Comparison of ENCODE assay signal across 1 cellular context in the genomic region with DNA sequence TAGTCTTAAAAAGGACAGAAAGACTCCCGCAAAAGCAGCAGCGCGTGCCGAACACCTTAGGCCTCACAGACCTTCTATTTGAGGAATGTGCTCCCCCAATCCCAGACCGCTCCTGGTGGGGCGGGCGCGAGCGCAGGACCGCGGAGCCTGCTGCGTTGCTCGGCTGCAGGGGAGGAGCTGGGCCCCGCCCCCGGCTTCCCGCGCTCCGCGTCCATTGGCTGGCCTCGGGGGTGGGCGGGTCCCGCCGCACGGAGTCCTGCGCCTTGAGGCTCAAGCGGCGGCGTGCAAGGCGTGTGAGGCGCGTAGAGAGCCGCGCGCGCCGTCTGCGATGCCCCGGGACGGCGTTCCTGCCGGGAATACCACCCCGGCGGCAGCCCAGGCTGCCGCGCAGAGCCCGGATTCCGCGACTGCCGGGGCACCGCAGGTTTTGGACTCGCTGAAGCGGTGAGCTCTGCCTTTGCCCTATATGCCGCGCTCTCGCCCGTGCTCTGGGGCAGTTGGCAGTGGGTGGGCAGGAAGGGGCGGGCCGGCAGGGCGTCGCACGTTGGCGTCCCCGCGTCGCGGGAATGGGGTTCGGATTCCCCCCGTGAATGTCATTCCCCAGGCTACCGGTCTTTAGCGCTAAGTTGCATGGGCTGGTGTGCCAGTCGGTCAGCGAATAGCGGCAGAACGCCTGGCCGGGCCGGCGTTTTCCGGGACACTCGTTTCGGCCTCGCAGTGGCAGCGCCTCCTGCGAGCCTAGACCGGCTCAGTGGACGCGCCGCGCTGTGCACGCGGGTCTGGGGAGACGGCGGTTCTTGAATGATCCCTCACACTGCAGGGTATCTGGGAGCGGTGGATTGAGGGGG.
A peak's percentile ranks its signal among the peaks of the same experiment; 100 is the strongest.
TF ChIP-seq lines count a peak whose summit lies in the region.

No MANE protein-coding gene starts in this region.

TF ChIP-seq in HepG2, 621 proteins besides CTCF, POLR2A, EP300 and RAD21 (continued from another document and continues in another):
- peak; percentile 23; the same call in 1 of the 2 replicates for TF ChIP-seq THAP9 (CRISPR knock-in tag; IDR thresholded peaks at IDR 0.05; ENCODE audit: borderline replicate concordance)
- TF ChIP-seq ZNF543 (CRISPR knock-in tag; IDR thresholded peaks at IDR 0.05), result peak; percentile 77
- no peak for TF ChIP-seq KIAA2018 (CRISPR knock-in tag; IDR thresholded peaks at IDR 0.05; ENCODE audit: borderline replicate concordance)
- TF ChIP-seq CBX1 (IDR thresholded peaks at IDR 0.05; ENCODE audit: low read depth), result peak; percentile 71
- TF ChIP-seq NCOA5 (CRISPR knock-in tag; IDR thresholded peaks at IDR 0.05), result no peak
- TF ChIP-seq TFE3 (CRISPR knock-in tag; IDR thresholded peaks at IDR 0.05), result peak; percentile 64; the same call in 1 of the 2 replicates
- TF ChIP-seq ZNF253 (CRISPR knock-in tag; IDR thresholded peaks at IDR 0.05; ENCODE audit: borderline replicate concordance), result 0 out of 2 replicates have a peak, but pooled peaks have one; percentile 34
- peak; percentile 92 for TF ChIP-seq ZMAT3 (CRISPR knock-in tag; conservative IDR thresholded peaks at IDR 0.05)
- TF ChIP-seq, protein P1, sequence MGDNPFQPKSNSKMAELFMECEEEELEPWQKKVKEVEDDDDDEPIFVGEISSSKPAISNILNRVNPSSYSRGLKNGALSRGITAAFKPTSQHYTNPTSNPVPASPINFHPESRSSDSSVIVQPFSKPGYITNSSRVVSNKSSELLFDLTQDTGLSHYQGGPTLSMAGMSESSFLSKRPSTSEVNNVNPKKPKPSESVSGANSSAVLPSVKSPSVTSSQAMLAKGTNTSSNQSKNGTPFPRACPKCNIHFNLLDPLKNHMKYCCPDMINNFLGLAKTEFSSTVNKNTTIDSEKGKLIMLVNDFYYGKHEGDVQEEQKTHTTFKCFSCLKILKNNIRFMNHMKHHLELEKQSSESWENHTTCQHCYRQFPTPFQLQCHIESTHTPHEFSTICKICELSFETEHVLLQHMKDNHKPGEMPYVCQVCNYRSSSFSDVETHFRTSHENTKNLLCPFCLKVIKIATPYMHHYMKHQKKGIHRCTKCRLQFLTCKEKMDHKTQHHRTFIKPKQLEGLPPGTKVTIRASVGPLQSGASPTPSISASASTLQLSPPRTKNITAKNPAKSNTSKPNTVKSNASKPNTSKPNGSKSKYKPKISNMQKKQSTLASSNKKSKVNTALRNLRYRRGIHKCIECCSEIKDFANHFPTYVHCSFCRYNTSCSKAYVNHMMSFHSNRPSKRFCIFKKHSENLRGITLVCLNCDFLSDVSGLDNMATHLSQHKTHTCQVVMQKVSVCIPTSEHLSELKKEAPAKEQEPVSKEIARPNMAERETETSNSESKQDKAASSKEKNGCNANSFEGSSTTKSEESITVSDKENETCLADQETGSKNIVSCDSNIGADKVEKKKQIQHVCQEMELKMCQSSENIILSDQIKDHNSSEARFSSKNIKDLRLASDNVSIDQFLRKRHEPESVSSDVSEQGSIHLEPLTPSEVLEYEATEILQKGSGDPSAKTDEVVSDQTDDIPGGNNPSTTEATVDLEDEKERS (CRISPR knock-in tag; IDR thresholded peaks at IDR 0.05), result no peak
- no peak; the same call in 1 of the 2 replicates for TF ChIP-seq EZH2 (conservative IDR thresholded peaks at IDR 0.05; ENCODE audit: low read depth, low read length)
- TF ChIP-seq ZNF720 (CRISPR knock-in tag; IDR thresholded peaks at IDR 0.05), result no peak
- TF ChIP-seq HES4 (CRISPR knock-in tag; IDR thresholded peaks at IDR 0.05; ENCODE audit: borderline replicate concordance), result peak; percentile 94
- TF ChIP-seq, protein P2, sequence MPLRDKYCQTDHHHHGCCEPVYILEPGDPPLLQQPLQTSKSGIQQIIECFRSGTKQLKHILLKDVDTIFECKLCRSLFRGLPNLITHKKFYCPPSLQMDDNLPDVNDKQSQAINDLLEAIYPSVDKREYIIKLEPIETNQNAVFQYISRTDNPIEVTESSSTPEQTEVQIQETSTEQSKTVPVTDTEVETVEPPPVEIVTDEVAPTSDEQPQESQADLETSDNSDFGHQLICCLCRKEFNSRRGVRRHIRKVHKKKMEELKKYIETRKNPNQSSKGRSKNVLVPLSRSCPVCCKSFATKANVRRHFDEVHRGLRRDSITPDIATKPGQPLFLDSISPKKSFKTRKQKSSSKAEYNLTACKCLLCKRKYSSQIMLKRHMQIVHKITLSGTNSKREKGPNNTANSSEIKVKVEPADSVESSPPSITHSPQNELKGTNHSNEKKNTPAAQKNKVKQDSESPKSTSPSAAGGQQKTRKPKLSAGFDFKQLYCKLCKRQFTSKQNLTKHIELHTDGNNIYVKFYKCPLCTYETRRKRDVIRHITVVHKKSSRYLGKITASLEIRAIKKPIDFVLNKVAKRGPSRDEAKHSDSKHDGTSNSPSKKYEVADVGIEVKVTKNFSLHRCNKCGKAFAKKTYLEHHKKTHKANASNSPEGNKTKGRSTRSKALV (CRISPR knock-in tag; IDR thresholded peaks at IDR 0.05), result peak; percentile 64; the same call in 1 of the 2 replicates
- no peak for TF ChIP-seq SALL2 (CRISPR knock-in tag; IDR thresholded peaks at IDR 0.05)
- no peak for TF ChIP-seq HMGXB3 (CRISPR knock-in tag; IDR thresholded peaks at IDR 0.05; ENCODE audit: borderline replicate concordance)
- TF ChIP-seq ZBTB25 (CRISPR knock-in tag; IDR thresholded peaks at IDR 0.05), result peak; percentile 46; the same call in 1 of the 2 replicates
- TF ChIP-seq TSC22D2 (CRISPR knock-in tag; IDR thresholded peaks at IDR 0.05; ENCODE audit: borderline replicate concordance), result peak; percentile 90
- peak; percentile 96 for TF ChIP-seq CENPT (CRISPR knock-in tag; IDR thresholded peaks at IDR 0.05; ENCODE audit: low read depth)
- no peak for TF ChIP-seq IKZF1 (IDR thresholded peaks at IDR 0.05)
- no peak for TF ChIP-seq SMC3 (IDR thresholded peaks at IDR 0.05; ENCODE audit: low read length)
- TF ChIP-seq TBL1XR1 (IDR thresholded peaks at IDR 0.05; ENCODE audit: borderline replicate concordance, low read length, partially characterized antibody), result no peak
- TF ChIP-seq ZMYM4 (CRISPR knock-in tag; IDR thresholded peaks at IDR 0.05), result peak; percentile 65; the same call in 1 of the 2 replicates
- no peak for TF ChIP-seq ZNF383 (CRISPR knock-in tag; IDR thresholded peaks at IDR 0.05; ENCODE audit: borderline replicate concordance)
- peak; percentile 60 for TF ChIP-seq GFI1 (CRISPR knock-in tag; IDR thresholded peaks at IDR 0.05; ENCODE audit: borderline replicate concordance)
